ENCODE assay signal across 10 cellular contexts in the genomic region with DNA sequence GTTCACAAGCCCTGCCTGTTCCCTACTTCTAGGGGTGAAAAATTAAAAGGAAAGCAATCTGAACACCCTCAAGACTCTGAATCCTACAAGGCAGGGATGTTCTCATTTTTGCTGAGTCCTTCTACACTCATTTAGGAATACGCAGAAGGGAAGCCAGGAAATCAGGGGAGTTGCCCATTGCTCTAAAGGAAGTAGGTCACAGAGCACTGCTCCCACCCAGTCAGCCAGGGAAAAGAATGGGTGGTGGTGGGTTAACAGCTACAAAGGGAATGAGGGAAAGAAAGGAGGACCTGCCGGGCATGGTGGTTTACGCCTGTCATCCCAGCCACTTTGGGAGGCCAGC. TPM values are rescaled to one million over a fixed set of nuclear protein-coding genes. Genes with fewer than 3 reads are reported as not detected.
DNase-seq lines count a peak whose midpoint lies in the region; ATAC-seq and TF ChIP-seq lines count a peak whose summit lies in the region.
"Had no signal": no experiment of that assay in that cellular context is flagged by ENCODE, and none has a peak within 500 bp of the region (broad histone marks: within the 10 kb centered on the region; RNA-seq: fewer than 3 reads in every experiment).

No MANE protein-coding gene starts in this region.

- intact Hi-C loops in Calu3 (cut with micrococcal nuclease; ENCODE audit: unreplicated experiment) (loop anchor here (5.0 kb wide), 2 partner anchors 224 to 314 kb away; partner anchors contain the start of genes CAPZA1, RHOC and ST7L), adrenal gland (cut with DNase I) (loop anchor here (5.0 to 10.0 kb wide), 2 partner anchors 219 to 221 kb away; partner anchors contain the start of genes CAPZA1 (in 1 of the 2) and ST7L (in 1 of the 2)), sigmoid colon (cut with DNase I) (no loop called here)

- no peaks in the 10 kb centered on the region for H3K9me3 ChIP-seq in adrenal gland (replicated peaks in 1 of 3)
- no peaks in the 10 kb centered on the region for H3K9me3 ChIP-seq in gastroesophageal sphincter
- no peaks in the 10 kb centered on the region for H3K9me3 ChIP-seq in sigmoid colon

- peak overlapping the region; percentile 37 for H3K4me3 Mint-ChIP-seq in Calu3 (ENCODE audit: low read depth, unreplicated experiment)

- H3K27ac Mint-ChIP-seq in Calu3 (ENCODE audit: unreplicated experiment), result peak overlapping the region; percentile 99

- H3K36me3 ChIP-seq in adrenal gland (replicated peaks in 1 of 2) (no peaks in the 10 kb centered on the region), gastroesophageal sphincter (no peaks in the 10 kb centered on the region), sigmoid colon (no peaks in the 10 kb centered on the region)

- TF ChIP-seq POLR2A in adrenal gland (IDR thresholded peaks at IDR 0.05), result no peak
- TF ChIP-seq POLR2A in gastroesophageal sphincter (IDR thresholded peaks at IDR 0.05), result no peak
- no peak for TF ChIP-seq POLR2A in sigmoid colon (IDR thresholded peaks at IDR 0.05)

- CTCF ChIA-PET in Calu3 (lab: Charles Lee), result interaction anchor here (0.9 to 1.5 kb wide), 6 partner anchors 38 to 321 kb away, joined by 3 to 8 read pairs (median 4); partner anchors contain the start of genes PPM1J and RHOC

- no peak for ATAC-seq in gastroesophageal sphincter
- no peak for ATAC-seq in GM21528 (IDR thresholded peaks at IDR 0.05; ENCODE audit: low FRiP score, unreplicated experiment)
- ATAC-seq in HG03159 (IDR thresholded peaks at IDR 0.05; ENCODE audit: unreplicated experiment), result no peak

- H3K4me3 ChIP-seq in adrenal gland (peak overlapping the region in 1 of 4 donors; percentile 24), gastroesophageal sphincter (no peak overlapping the region), sigmoid colon (no peak overlapping the region)

- H3K4me1 ChIP-seq in adrenal gland (replicated peaks in 1 of 2), result peaks cover 20 to 50% of the 10 kb centered on the region in 2 donors
- peaks cover 5 to 73% (median 17%) of the 10 kb centered on the region in 3 donors for H3K4me1 ChIP-seq in gastroesophageal sphincter
- peaks cover 0 to 66% (median 52%) of the 10 kb centered on the region in 4 donors for H3K4me1 ChIP-seq in sigmoid colon

- H3K36me3 Mint-ChIP-seq in Calu3 (ENCODE audit: insufficient read depth, unreplicated experiment), result peaks cover 53% of the 10 kb centered on the region

- TF ChIP-seq CTCF in Calu3 (IDR thresholded peaks at IDR 0.05; ENCODE audit: unreplicated experiment) (no peak), adrenal gland (IDR thresholded peaks at IDR 0.05) (no peak), gastroesophageal sphincter (IDR thresholded peaks at IDR 0.05) (no peak), sigmoid colon (IDR thresholded peaks at IDR 0.05) (no peak)

- WGBS in adrenal gland, 4 donors, result 50 to 67% (median 57%) methylated on average over 3 of the region's 3 CpGs
- 57 to 68% methylated on average over 2 to 3 of the region's 3 CpGs for WGBS in gastroesophageal sphincter (ENCODE audit: low coverage in 1 of 2), 2 donors
- 18 to 63% methylated on average over 3 of the region's 3 CpGs for WGBS in sigmoid colon, 2 donors

- BruUV-seq in Calu3 (replicated peaks; lab: Mats Ljungman, UMichigan), result no TSS peak

- H3K27me3 Mint-ChIP-seq in Calu3 (ENCODE audit: unreplicated experiment), result no peaks in the 10 kb centered on the region

- TF ChIP-seq EP300 in gastroesophageal sphincter (IDR thresholded peaks at IDR 0.05), result no peak
- TF ChIP-seq EP300 in sigmoid colon (IDR thresholded peaks at IDR 0.05), result no peak

- peaks cover 36% of the 10 kb centered on the region for H3K4me1 Mint-ChIP-seq in Calu3 (ENCODE audit: low read depth, unreplicated experiment)

- DNase-seq in Calu3 (no peak), adrenal gland (peak in 4 of 7 donors; percentile 23 to 30 (median 27)), sigmoid colon (no peak), middle frontal gyrus (ENCODE audit: extremely low spot score, low spot score) (no peak), NCI-H2029 treated with DMSO at 0.1 percent for 48 hours (lab: John Stamatoyannopoulos, UW) (no peak)
- DNase-seq: cerebellar nuclear complex, NCI-H526 treated with DMSO at 0.1 percent for 48 hours had no signal

- H3K27me3 ChIP-seq in adrenal gland (no peaks in the 10 kb centered on the region), gastroesophageal sphincter (no peaks in the 10 kb centered on the region), sigmoid colon (no peaks in the 10 kb centered on the region)

- H3K27ac ChIP-seq in adrenal gland, result peak overlapping the region in 4 of 5 donors; percentile 63 to 91 (median 88)
- peak overlapping the region; percentile 79 to 93 (median 90) for H3K27ac ChIP-seq in gastroesophageal sphincter
- H3K27ac ChIP-seq in sigmoid colon, result peak overlapping the region; percentile 85 to 91 (median 88)

- no peaks in the 10 kb centered on the region for H3K9me3 Mint-ChIP-seq in Calu3 (ENCODE audit: low read depth, unreplicated experiment)

RNA-seq across cellular contexts. Expression of gene CTTNBP2NL, which starts 2.4 kb away (rescaled TPM):
- 46.1 and 48.9 TPM in 2 replicates for total RNA-seq in Calu3 (2022)
- total RNA-seq in adrenal gland, result 10 to 100 TPM in 5 of 8 donors, 1 to 10 TPM in 3; 5.5 to 22.0 (median 16.8) TPM
- polyA plus RNA-seq in adrenal gland, result 10 to 100 TPM in 1 of 3 donors, 1 to 10 TPM in 2; 2.5 to 11.3 (median 6.3) TPM
- 10 to 100 TPM; 15.5 to 37.0 (median 24.6) TPM for total RNA-seq in gastroesophageal sphincter
- 10 to 100 TPM; 15.1 to 25.5 (median 17.0) TPM for total RNA-seq in sigmoid colon
- 10 to 100 TPM; 11.4 to 17.3 (median 13.4) TPM for polyA plus RNA-seq in sigmoid colon

Comparison
In these comparisons a context has a peak if more than half of its experiments do, and no peak if none do; other contexts are left out.
1. DNase-seq: peak in adrenal gland (4 of 7); none in Calu3 (single experiment), sigmoid colon (single experiment), middle frontal gyrus (single experiment) and NCI-H2029 treated with DMSO at 0.1 percent for 48 hours (single experiment).
2. Peak in every context shown above with its lines, with median percentiles within 50 percentile points of each other: H3K27ac ChIP-seq.